In the genomic region with DNA sequence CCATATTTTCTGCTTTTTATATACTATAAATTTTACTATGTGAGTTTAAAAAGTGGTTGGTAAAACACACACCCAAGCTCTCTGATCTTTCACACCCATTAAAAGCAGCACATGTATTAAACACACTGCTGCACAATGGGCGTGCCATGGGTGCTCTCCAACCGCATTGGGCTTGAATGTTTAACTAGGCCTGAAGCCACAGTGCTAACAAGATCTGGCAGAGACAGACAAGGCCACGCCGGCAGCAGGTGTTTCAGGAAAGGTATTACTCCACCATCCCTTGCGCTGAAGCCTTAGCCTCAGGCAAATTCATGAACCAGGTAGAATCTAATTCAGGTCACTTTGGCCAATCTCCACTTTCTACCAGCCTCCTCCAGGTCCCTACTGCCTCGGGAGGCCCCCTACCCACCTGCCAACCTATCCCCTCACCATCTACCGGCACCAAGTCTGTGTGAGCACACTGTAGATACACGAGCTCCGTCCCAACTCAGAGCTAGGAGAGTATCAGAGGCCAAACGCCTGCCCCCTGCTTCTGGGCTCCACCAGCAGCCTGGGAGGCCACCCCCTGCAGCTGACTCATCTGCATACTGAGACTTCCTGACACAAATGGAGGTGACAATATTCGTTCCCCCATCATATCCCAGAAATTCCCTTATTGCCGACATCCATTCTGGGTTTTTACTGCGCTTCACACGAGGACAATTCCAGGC, we compare ENCODE assay signal across 9 cellular contexts.
A peak's percentile ranks its signal among the peaks of the same experiment; 100 is the strongest.
DNase-seq lines count a peak whose midpoint lies in the region; ATAC-seq and TF ChIP-seq lines count a peak whose summit lies in the region.
"Had no signal": no experiment of that assay in that cellular context is flagged by ENCODE, and none has a peak within 500 bp of the region (broad histone marks: within the 10 kb centered on the region; RNA-seq: fewer than 3 reads in every experiment).

No MANE protein-coding gene starts in this region.

- H3K27ac Mint-ChIP-seq in stimulated activated effector memory CD8-positive, alpha-beta T cell treated with anti-CD3 and anti-CD28 coated beads, Interleukin-12 subunit alpha, Interleukin-12 subunit beta, amount 100 ng/mL, for 72 hours: peak overlapping the region; percentile 6
- H3K27ac Mint-ChIP-seq in naive thymus-derived CD8-positive, alpha-beta T cell: no peak overlapping the region

- H3K27ac ChIP-seq in fibroblast of lung (ENCODE audit: insufficient read depth, low read length): no peak overlapping the region

- no peaks in the 10 kb centered on the region for H3K9me3 ChIP-seq in fibroblast of lung (ENCODE audit: control insufficient read depth, insufficient read depth, low read depth, low read length)

- peaks cover 7% of the 10 kb centered on the region for H3K4me1 ChIP-seq in fibroblast of lung (ENCODE audit: control insufficient read depth, extremely low read depth, insufficient read depth, low read length)

- DNase-seq in HPDE6-E6E7 (ENCODE audit: extremely low spot score) (peak; percentile 57), NCI-H510A treated with DMSO at 0.1 percent for 48 hours (lab: John Stamatoyannopoulos, UW) (peak; percentile 82), fibroblast of lung (ENCODE audit: low read depth in 2 of 2) (no peak), NCI-H524 (lab: John Stamatoyannopoulos, UW) (no peak), HUDEP-2 (lab: John Stamatoyannopoulos, UW; ENCODE audit: unreplicated experiment in 76 of 76) (no peak)
- no peak for DNase-seq in stimulated activated effector memory CD8-positive, alpha-beta T cell treated with anti-CD3 and anti-CD28 coated beads, Interleukin-12 subunit alpha, Interleukin-12 subunit beta, amount 100 ng/mL, for 72 hours (ENCODE audit: low spot score in 2 of 2)
- DNase-seq in naive thymus-derived CD8-positive, alpha-beta T cell: no peak
- DNase-seq: nucleus accumbens had no signal

- no peak overlapping the region for H3K4me3 ChIP-seq in fibroblast of lung (replicated peaks in 1 of 4; ENCODE audit: control extremely low read depth in 1 of 4, insufficient read depth in 1 of 4, low read depth in 3 of 4, low read length in 4 of 4)

- H3K27me3 ChIP-seq in fibroblast of lung (ENCODE audit: control insufficient read depth, insufficient read depth, low read length): no peaks in the 10 kb centered on the region

- peaks cover 40% of the 10 kb centered on the region for H3K4me1 Mint-ChIP-seq in stimulated activated effector memory CD8-positive, alpha-beta T cell treated with anti-CD3 and anti-CD28 coated beads, Interleukin-12 subunit alpha, Interleukin-12 subunit beta, amount 100 ng/mL, for 72 hours
- peaks cover 6 to 21% (median 11%) of the 10 kb centered on the region in 4 donors for H3K4me1 Mint-ChIP-seq in naive thymus-derived CD8-positive, alpha-beta T cell

- peak overlapping the region; percentile 4 for H3K4me2 ChIP-seq in fibroblast of lung (ENCODE audit: extremely low read depth, insufficient read depth, low read length)

- H2AFZ ChIP-seq in fibroblast of lung (ENCODE audit: low read length): no peak overlapping the region

- no peaks in the 10 kb centered on the region for H4K20me1 ChIP-seq in fibroblast of lung (ENCODE audit: control insufficient read depth, extremely low read depth, insufficient read depth, low read length)

- no peak overlapping the region for H3K9ac ChIP-seq in fibroblast of lung (ENCODE audit: insufficient read depth, low read length)

- POLR2A ChIA-PET in naive thymus-derived CD8-positive, alpha-beta T cell (lab: Charles Lee): interaction anchor here (0.7 kb wide), 1 partner anchor 93 kb away, joined by 3 read pairs; no protein-coding TSS in a partner anchor

- peaks cover 1% of the 10 kb centered on the region for H3K79me2 ChIP-seq in fibroblast of lung (ENCODE audit: control insufficient read depth, insufficient read depth, low read length)

- no peak for TF ChIP-seq CTCF in fibroblast of lung (conservative IDR thresholded peaks at IDR 0.05 in 1 of 2, IDR thresholded peaks at IDR 0.05 in 1 of 2; ENCODE audit: low read depth in 1 of 2, low read length in 2 of 2)

- no peaks in the 10 kb centered on the region for H3K9me3 Mint-ChIP-seq in stimulated activated effector memory CD8-positive, alpha-beta T cell treated with anti-CD3 and anti-CD28 coated beads, Interleukin-12 subunit alpha, Interleukin-12 subunit beta, amount 100 ng/mL, for 72 hours
- no peaks in the 10 kb centered on the region for H3K9me3 Mint-ChIP-seq in naive thymus-derived CD8-positive, alpha-beta T cell

- H3K36me3 Mint-ChIP-seq in stimulated activated effector memory CD8-positive, alpha-beta T cell treated with anti-CD3 and anti-CD28 coated beads, Interleukin-12 subunit alpha, Interleukin-12 subunit beta, amount 100 ng/mL, for 72 hours: no peaks in the 10 kb centered on the region
- H3K36me3 Mint-ChIP-seq in naive thymus-derived CD8-positive, alpha-beta T cell: peaks cover 0 to 9% (median 2%) of the 10 kb centered on the region in 3 donors

- no peak overlapping the region for H3K4me3 Mint-ChIP-seq in stimulated activated effector memory CD8-positive, alpha-beta T cell treated with anti-CD3 and anti-CD28 coated beads, Interleukin-12 subunit alpha, Interleukin-12 subunit beta, amount 100 ng/mL, for 72 hours
- no peak overlapping the region for H3K4me3 Mint-ChIP-seq in naive thymus-derived CD8-positive, alpha-beta T cell

- H3K27me3 Mint-ChIP-seq in naive thymus-derived CD8-positive, alpha-beta T cell: no peaks in the 10 kb centered on the region

- ATAC-seq in stimulated activated effector memory CD8-positive, alpha-beta T cell treated with anti-CD3 and anti-CD28 coated beads, Interleukin-12 subunit alpha, Interleukin-12 subunit beta, amount 100 ng/mL, for 72 hours: no peak
- no peak for ATAC-seq in naive thymus-derived CD8-positive, alpha-beta T cell
- ATAC-seq in HG03097 (IDR thresholded peaks at IDR 0.05; ENCODE audit: low FRiP score, unreplicated experiment): no peak

- H3K36me3 ChIP-seq in fibroblast of lung (ENCODE audit: control insufficient read depth, insufficient read depth, low read length): no peaks in the 10 kb centered on the region

Comparison
In these comparisons a context has a peak if more than half of its experiments do, and no peak if none do; other contexts are left out.
1. DNase-seq: peak in HPDE6-E6E7 (single experiment) and NCI-H510A treated with DMSO at 0.1 percent for 48 hours (single experiment); none in fibroblast of lung (0 of 2), stimulated activated effector memory CD8-positive, alpha-beta T cell treated with anti-CD3 and anti-CD28 coated beads, Interleukin-12 subunit alpha, Interleukin-12 subunit beta, amount 100 ng/mL, for 72 hours (0 of 2), NCI-H524 (0 of 2), HUDEP-2 (0 of 76) and naive thymus-derived CD8-positive, alpha-beta T cell (0 of 10).